In genomic region chr4:3042226-3042625, GRCh38 we compare ENCODE assay signal across 8 cellular contexts. TPM values are rescaled to one million over a fixed set of nuclear protein-coding genes. Genes with fewer than 3 reads are reported as not detected.
DNase-seq lines count a peak whose midpoint lies in the region; ATAC-seq, FAIRE-seq and TF ChIP-seq lines count a peak whose summit lies in the region.

No MANE protein-coding gene starts in this region.

- H3K9me3 ChIP-seq in T-helper 17 cell (ENCODE audit: control insufficient read depth, low read length, poor library complexity, severe bottlenecking) (no peaks in the 10 kb centered on the region), small intestine (ENCODE audit: control insufficient read depth, low read depth) (no peaks in the 10 kb centered on the region)

- H3K27ac Mint-ChIP-seq in T-helper 17 cell (peak overlapping the region; percentile 32), glutamatergic neuron (ENCODE audit: unreplicated experiment) (no peak overlapping the region)

- H3K27me3 Mint-ChIP-seq in T-helper 17 cell (peaks cover 8% of the 10 kb centered on the region), glutamatergic neuron (ENCODE audit: unreplicated experiment) (peaks cover 2% of the 10 kb centered on the region)

- no peak for FAIRE-seq in small intestine (lab: Jason Lieb, UNC)

- H3K36me3 ChIP-seq in small intestine (ENCODE audit: control insufficient read depth in 2 of 2, insufficient read depth in 2 of 2, low read length in 2 of 2): no peaks in the 10 kb centered on the region

- no peak for TF ChIP-seq CTCF in GM12864 (IDR thresholded peaks at IDR 0.05; ENCODE audit: low read depth, low read length, missing control alignments)
- TF ChIP-seq CTCF in glutamatergic neuron (IDR thresholded peaks at IDR 0.05; ENCODE audit: partially characterized antibody, unreplicated experiment): no peak

- ATAC-seq in T-helper 17 cell: no peak
- no peak for ATAC-seq in GM21619 (IDR thresholded peaks at IDR 0.05; ENCODE audit: unreplicated experiment)

- H3K4me3 ChIP-seq in GM12864 (ENCODE audit: low read depth, low read length) (peak overlapping the region; percentile 61), small intestine (ENCODE audit: low read depth in 1 of 2, low read length in 2 of 2) (peak overlapping the region; percentile 25 to 50)

- DNase-seq in GM12864 (ENCODE audit: low read depth) (no peak), T-helper 17 cell (no peak), glutamatergic neuron (no peak), small intestine (no peak), SKM-1 (lab: John Stamatoyannopoulos, UW; ENCODE audit: unreplicated experiment) (no peak), activated gamma-delta T cell treated with Interleukin-2 at 50 U/mL for 16 hours (no peak), NCI-H446 (lab: John Stamatoyannopoulos, UW) (no peak)

- H3K4me1 ChIP-seq in small intestine (ENCODE audit: control insufficient read depth in 2 of 2, insufficient read depth in 1 of 2, low read depth in 1 of 2, low read length in 1 of 2): peaks cover 0 to 4% of the 10 kb centered on the region in 2 donors

- 54 to 71% (median 66%) methylated on average over 10 of the region's 10 CpGs for whole genome bisulfite sequencing in small intestine, 3 donors

- H3K4me1 Mint-ChIP-seq in T-helper 17 cell: peaks cover 24% of the 10 kb centered on the region
- no peaks in the 10 kb centered on the region for H3K4me1 Mint-ChIP-seq in glutamatergic neuron (ENCODE audit: low read depth, unreplicated experiment)

- H3K4me3 Mint-ChIP-seq in T-helper 17 cell (peak overlapping the region; percentile 89), glutamatergic neuron (ENCODE audit: unreplicated experiment) (peak overlapping the region; percentile 30)

- H3K27me3 ChIP-seq in small intestine (ENCODE audit: control insufficient read depth in 2 of 2, insufficient read depth in 2 of 2, low read length in 2 of 2): no peaks in the 10 kb centered on the region

- H3K9me3 Mint-ChIP-seq in glutamatergic neuron (ENCODE audit: unreplicated experiment): no peaks in the 10 kb centered on the region

- H3K27ac ChIP-seq in small intestine (ENCODE audit: low read depth in 1 of 2, low read length in 1 of 2): peak overlapping the region; percentile 69 to 85

- H3K36me3 Mint-ChIP-seq in T-helper 17 cell (ENCODE audit: low read depth): no peaks in the 10 kb centered on the region
- H3K36me3 Mint-ChIP-seq in glutamatergic neuron (ENCODE audit: unreplicated experiment): no peaks in the 10 kb centered on the region

RNA-seq across cellular contexts. Expression of gene HTT-AS, which starts 32.1 kb away (rescaled TPM):
- total RNA-seq in T-helper 17 cell (not detected), glutamatergic neuron (ENCODE audit: unreplicated experiment) (not detected)
- not detected for polyA plus RNA-seq in small intestine

RNA-seq across cellular contexts. Expression of gene HTT, which starts 32.3 kb away (rescaled TPM):
- total RNA-seq in T-helper 17 cell (10 to 100 TPM; 83.9 to 89.9 TPM), glutamatergic neuron (ENCODE audit: unreplicated experiment) (107 TPM)
- 10 to 100 TPM; 10.3 to 18.9 (median 10.8) TPM for polyA plus RNA-seq in small intestine
